ENCODE assay signal across 33 cellular contexts in genomic region chr2:18129348-18129747, GRCh38.
"Had no signal": no experiment of that assay in that cellular context is flagged by ENCODE, and none has a peak within 500 bp of the region (broad histone marks: within the 10 kb centered on the region; RNA-seq: fewer than 3 reads in every experiment).

No MANE protein-coding gene starts in this region.

- H3K36me3 ChIP-seq: adrenal gland, ascending aorta, brain microvascular endothelial cell, breast epithelium, cardiac muscle cell had no signal

- H3K4me1 ChIP-seq: breast epithelium had no signal

- ATAC-seq: activated naive CD4-positive, alpha-beta T cell treated with anti-CD3 and anti-CD28 coated beads, Interleukin-2, amount 50 U/mL, for 72 hours; activated naive CD8-positive, alpha-beta T cell treated with anti-CD3 and anti-CD28 coated beads, Interleukin-2, amount 50 U/mL, for 24 hours; activated T-cell treated with anti-CD3 and anti-CD28 coated beads, Interleukin-2, amount 50 U/mL, for 4 hours; activated T-cell treated with anti-CD3 and anti-CD28 coated beads, Interleukin-2, amount 50 U/mL, for 72 hours; activated T-helper 17 cell treated with anti-CD3 and anti-CD28 coated beads, Interleukin-2, amount 50 U/mL, for 72 hours; body of pancreas had no signal

- H3K9me3 ChIP-seq: adrenal gland, ascending aorta, body of pancreas, breast epithelium had no signal

- H3K4me3 ChIP-seq: adrenal gland, ascending aorta, body of pancreas, breast epithelium, cardiac muscle cell had no signal

- H3K27ac ChIP-seq: adrenal gland, ascending aorta, body of pancreas, brain microvascular endothelial cell, breast epithelium, cardiac muscle cell had no signal

- FAIRE-seq: astrocyte, bronchial epithelial cell, colon had no signal

- H3K27me3 ChIP-seq: adrenal gland, ascending aorta, body of pancreas, brain microvascular endothelial cell, breast epithelium, cardiac muscle cell had no signal

- DNase-seq: activated effector memory CD4-positive, alpha-beta T cell treated with anti-CD3 and anti-CD28 coated beads, Interleukin-2, amount 50 U/mL, for 16 hours; activated effector memory CD4-positive, alpha-beta T cell treated with Interleukin-2 at 50 U/mL for 16 hours; activated gamma-delta T cell; activated gamma-delta T cell treated with Interleukin-2 at 50 U/mL for 16 hours; activated naive CD4-positive, alpha-beta T cell; activated naive CD4-positive, alpha-beta T cell treated with anti-CD3 and anti-CD28 coated beads for 36 hours; activated naive CD4-positive, alpha-beta T cell treated with anti-CD3 and anti-CD28 coated beads, Interleukin-2, amount 10 ng/mL, durations not matched to agents 7 days and 5 days; activated naive CD4-positive, alpha-beta T cell treated with anti-CD3 and anti-CD28 coated beads, Interleukin-2, amount 50 U/mL, for 16 hours; activated naive CD4-positive, alpha-beta T cell treated with Interleukin-2 at 50 U/mL for 16 hours; activated naive CD8-positive, alpha-beta T cell treated with anti-CD3 and anti-CD28 coated beads for 36 hours; activated naive CD8-positive, alpha-beta T cell treated with anti-CD3 and anti-CD28 coated beads, Interleukin-2, amount 10 ng/mL, durations not matched to agents 7 days and 5 days; activated naive CD8-positive, alpha-beta T cell treated with anti-CD3 and anti-CD28 coated beads, Interleukin-2, amount 50 U/mL, for 24 hours; activated T-cell treated with anti-CD3 and anti-CD28 coated beads, Interleukin-2, amount 50 U/mL, for 4 hours; activated T-cell treated with anti-CD3 and anti-CD28 coated beads, Interleukin-2, amount 50 U/mL, for 48 hours; activated T-cell treated with anti-CD3 and anti-CD28 coated beads, Interleukin-2, amount 50 U/mL, for 72 hours; adrenal gland; amniotic stem cell; amygdala; anterior cingulate cortex; aorta; body of pancreas; brain microvascular endothelial cell; caudate nucleus; central memory CD4-positive, alpha-beta T cell; cerebellar nuclear complex had no signal
